In genomic region chr6:148263010-148263409, GRCh38 we compare ENCODE assay signal across 25 cellular contexts.
DNase-seq lines count a peak whose midpoint lies in the region; ATAC-seq and TF ChIP-seq lines count a peak whose summit lies in the region.
"Had no signal": no experiment of that assay in that cellular context is flagged by ENCODE, and none has a peak within 500 bp of the region (broad histone marks: within the 10 kb centered on the region; RNA-seq: fewer than 3 reads in every experiment).

No MANE protein-coding gene starts in this region.

- intact Hi-C loops in Caco-2 (cut with micrococcal nuclease; ENCODE audit: unreplicated experiment) = loop anchor here (5.0 kb wide), 1 partner anchor 631 kb away; no protein-coding TSS in a partner anchor
- intact Hi-C loops in PC-3 (cut with micrococcal nuclease) = loop anchor here (2.0 kb wide), 1 partner anchor 80 kb away; the partner anchor contains the start of gene SASH1
- intact Hi-C loops in tibial artery (cut with DNase I; ENCODE audit: low total_unique reads) = loop anchor here (10.0 kb wide), 1 partner anchor 272 kb away; no protein-coding TSS in a partner anchor

- no TSS peak for BruUV-seq in Caco-2 (replicated peaks; lab: Mats Ljungman, UMichigan)
- no TSS peak for BruUV-seq in PC-3 (replicated peaks; lab: Mats Ljungman, UMichigan)

- H3K4me1 Mint-ChIP-seq in Caco-2 (ENCODE audit: low read depth, unreplicated experiment) = peaks cover 34% of the 10 kb centered on the region
- H3K4me1 Mint-ChIP-seq: activated B cell treated with CpG ODN at 0.5 μM for 24 hours; activated naive CD8-positive, alpha-beta T cell treated with anti-CD3 and anti-CD28 coated beads, Interleukin-2, amount 50 U/mL, for 24 hours had no signal

- peaks cover 34% of the 10 kb centered on the region for H3K4me1 ChIP-seq in Caco-2
- peaks cover 29% of the 10 kb centered on the region for H3K4me1 ChIP-seq in PC-3 (ENCODE audit: insufficient read depth, low read length)
- H3K4me1 ChIP-seq in esophagus (ENCODE audit: control insufficient read depth in 2 of 2, insufficient read depth in 2 of 2, low read length in 1 of 2) = peaks cover 2 to 5% of the 10 kb centered on the region in 2 donors
- H3K4me1 ChIP-seq in lung (ENCODE audit: control insufficient read depth in 2 of 2, insufficient read depth in 2 of 2, low read length in 2 of 2) = peaks cover 2 to 3% of the 10 kb centered on the region in 2 donors
- peaks cover 0 to 10% (median under 1%) of the 10 kb centered on the region in 4 donors for H3K4me1 ChIP-seq in tibial artery

- WGBS in esophagus, 2 donors = 45 to 55% methylated on average over 3 of the region's 3 CpGs
- 67 to 74% methylated on average over 3 of the region's 3 CpGs for WGBS in lung, 2 donors

- no peak overlapping the region for H3K27ac ChIP-seq in PC-3 (ENCODE audit: low read length)
- peak overlapping the region; percentile 87 to 89 for H3K27ac ChIP-seq in esophagus (ENCODE audit: low read depth in 2 of 2, low read length in 1 of 2)
- no peak overlapping the region for H3K27ac ChIP-seq in lung (ENCODE audit: low read depth in 1 of 2, low read length in 1 of 2)
- no peak overlapping the region for H3K27ac ChIP-seq in tibial artery
- H3K27ac ChIP-seq: body of pancreas, GM23248, heart left ventricle, tibial nerve had no signal

- CTCF ChIA-PET in Caco-2 (lab: Charles Lee) = no interaction called here
- CTCF ChIA-PET in PC-3 (lab: Charles Lee) = no interaction called here

- peak; percentile 78 for ATAC-seq in PC-3
- ATAC-seq in lung (ENCODE audit: insufficient read depth, low FRiP score) = peak; percentile 59
- no peak for ATAC-seq in GM19467 (IDR thresholded peaks at IDR 0.05; ENCODE audit: unreplicated experiment)
- ATAC-seq in GM19351 (IDR thresholded peaks at IDR 0.05; ENCODE audit: unreplicated experiment) = no peak
- ATAC-seq: activated naive CD8-positive, alpha-beta T cell treated with anti-CD3 and anti-CD28 coated beads, Interleukin-2, amount 50 U/mL, for 24 hours; body of pancreas; heart left ventricle; mucosa of descending colon; stimulated activated naive CD8-positive, alpha-beta T cell treated with anti-CD3 and anti-CD28 coated beads, Interleukin-15, Interleukin-2, amounts not matched to agents 100 U/mL and 50 U/mL, for 24 hours had no signal

- no peaks in the 10 kb centered on the region for H4K20me1 ChIP-seq in PC-3 (ENCODE audit: low read length)

- no peak overlapping the region for H3K4me3 ChIP-seq in Caco-2 (ENCODE audit: low read depth, low read length)
- no peak overlapping the region for H3K4me3 ChIP-seq in PC-3 (ENCODE audit: low read length)
- H3K4me3 ChIP-seq in esophagus (ENCODE audit: low read depth in 1 of 2, low read length in 2 of 2) = no peak overlapping the region
- no peak overlapping the region for H3K4me3 ChIP-seq in lung
- no peak overlapping the region for H3K4me3 ChIP-seq in tibial artery
- H3K4me3 ChIP-seq: body of pancreas, GM23248, heart left ventricle, mucosa of descending colon, tibial nerve had no signal

- no peaks in the 10 kb centered on the region for H3K27me3 Mint-ChIP-seq in Caco-2 (ENCODE audit: insufficient read depth, unreplicated experiment)

- H2AFZ ChIP-seq in PC-3 (ENCODE audit: low read length) = no peak overlapping the region
- H2AFZ ChIP-seq: GM23248 had no signal

- H3K27ac Mint-ChIP-seq in Caco-2 (ENCODE audit: unreplicated experiment) = peak overlapping the region; percentile 85
- H3K27ac Mint-ChIP-seq: activated B cell treated with CpG ODN at 0.5 μM for 24 hours; activated CD4-positive, alpha-beta memory T cell treated with anti-CD3 and anti-CD28 coated beads for 36 hours; activated naive CD8-positive, alpha-beta T cell treated with anti-CD3 and anti-CD28 coated beads, Interleukin-2, amount 50 U/mL, for 24 hours; endodermal cell; T-helper 2 cell treated with Interferon-gamma antibody and Interleukin-4, amounts not matched to agents 5 μg/mL and 100 μg/mL, for 36 hours had no signal

- POLR2A ChIA-PET in Caco-2 (lab: Charles Lee) = no interaction called here
- POLR2A ChIA-PET in PC-3 (lab: Charles Lee; ENCODE audit: unreplicated experiment) = no interaction called here

- TF ChIP-seq CTCF in Caco-2 (IDR thresholded peaks at IDR 0.05; ENCODE audit: insufficient read depth in 1 of 2, low read depth in 1 of 2, low read length in 1 of 2, severe bottlenecking in 1 of 2, unreplicated experiment in 1 of 2) = no peak
- TF ChIP-seq CTCF in PC-3 (conservative IDR thresholded peaks at IDR 0.05; ENCODE audit: low read depth, low read length) = no peak
- TF ChIP-seq CTCF in lung (IDR thresholded peaks at IDR 0.05; ENCODE audit: control extremely low read depth, extremely low read depth) = no peak
- no peak for TF ChIP-seq CTCF in tibial artery (IDR thresholded peaks at IDR 0.05)

- DNase-seq in Caco-2 = no peak
- peak; percentile 82 for DNase-seq in PC-3
- DNase-seq in lung (ENCODE audit: low spot score) = peak; percentile 34
- DNase-seq in tibial artery = no peak
- no peak for DNase-seq in DMS114 treated with DMSO at 0.1 percent for 48 hours (lab: John Stamatoyannopoulos, UW; ENCODE audit: unreplicated experiment)
- DNase-seq: activated B cell treated with CpG ODN at 0.5 μM for 24 hours; activated CD4-positive, alpha-beta memory T cell treated with anti-CD3 and anti-CD28 coated beads for 36 hours; activated effector memory CD4-positive, alpha-beta T cell treated with anti-CD3 and anti-CD28 coated beads, Interleukin-2, amount 50 U/mL, for 16 hours; activated naive CD8-positive, alpha-beta T cell treated with anti-CD3 and anti-CD28 coated beads, Interleukin-2, amount 50 U/mL, for 24 hours; activated T-cell treated with anti-CD3 and anti-CD28 coated beads for 4 hours; AML-193; body of pancreas; endodermal cell; GM23248; heart left ventricle; mucosa of descending colon; NCI-H1417; NCI-H2107; small intestine; stimulated activated naive CD8-positive, alpha-beta T cell treated with anti-CD3 and anti-CD28 coated beads, Interleukin-15, Interleukin-2, amounts not matched to agents 100 U/mL and 50 U/mL, for 24 hours had no signal

- no peaks in the 10 kb centered on the region for H3K9me3 Mint-ChIP-seq in Caco-2 (ENCODE audit: unreplicated experiment)
- H3K9me3 Mint-ChIP-seq: activated B cell treated with CpG ODN at 0.5 μM for 24 hours; activated CD4-positive, alpha-beta memory T cell treated with anti-CD3 and anti-CD28 coated beads for 36 hours; activated naive CD8-positive, alpha-beta T cell treated with anti-CD3 and anti-CD28 coated beads, Interleukin-2, amount 50 U/mL, for 24 hours; endodermal cell; T-helper 2 cell treated with Interferon-gamma antibody and Interleukin-4, amounts not matched to agents 5 μg/mL and 100 μg/mL, for 36 hours had no signal

- no peaks in the 10 kb centered on the region for H3K36me3 Mint-ChIP-seq in Caco-2 (ENCODE audit: insufficient read depth, unreplicated experiment)
- H3K36me3 Mint-ChIP-seq: activated CD4-positive, alpha-beta memory T cell treated with anti-CD3 and anti-CD28 coated beads for 36 hours had no signal

- peak overlapping the region; percentile 67 for H3K4me2 ChIP-seq in PC-3 (ENCODE audit: low read length)

- no peak overlapping the region for H3K9ac ChIP-seq in PC-3 (ENCODE audit: low read length)
- H3K9ac ChIP-seq: GM23248 had no signal

- no peaks in the 10 kb centered on the region for H3K9me3 ChIP-seq in Caco-2
- no peaks in the 10 kb centered on the region for H3K9me3 ChIP-seq in PC-3 (ENCODE audit: low read length)
- H3K9me3 ChIP-seq in esophagus (ENCODE audit: control insufficient read depth in 2 of 2, insufficient read depth in 1 of 2, low read depth in 1 of 2, low read length in 1 of 2) = no peaks in the 10 kb centered on the region
- peaks cover 0 to 2% of the 10 kb centered on the region in 2 donors for H3K9me3 ChIP-seq in lung (ENCODE audit: control insufficient read depth in 2 of 2, insufficient read depth in 1 of 2, low read length in 1 of 2)
- peaks cover 0 to 3% (median 0%) of the 10 kb centered on the region in 3 donors for H3K9me3 ChIP-seq in tibial artery
- H3K9me3 ChIP-seq: body of pancreas, heart left ventricle, mucosa of descending colon, tibial nerve had no signal

- H3K79me2 ChIP-seq in PC-3 (ENCODE audit: low read length) = no peaks in the 10 kb centered on the region

- peaks cover 1% of the 10 kb centered on the region for H3F3A ChIP-seq in PC-3 (ENCODE audit: low read length, unreplicated experiment)

- H3K36me3 ChIP-seq in Caco-2 (ENCODE audit: control insufficient read depth, insufficient read depth, low read length) = no peaks in the 10 kb centered on the region
- H3K36me3 ChIP-seq in PC-3 (ENCODE audit: low read depth, low read length) = no peaks in the 10 kb centered on the region
- H3K36me3 ChIP-seq in esophagus (ENCODE audit: control insufficient read depth in 2 of 2, insufficient read depth in 2 of 2, low read length in 1 of 2) = no peaks in the 10 kb centered on the region
- H3K36me3 ChIP-seq in lung (ENCODE audit: control insufficient read depth in 2 of 2, insufficient read depth in 2 of 2, low read length in 2 of 2) = no peaks in the 10 kb centered on the region
- H3K36me3 ChIP-seq in tibial artery = no peaks in the 10 kb centered on the region
- H3K36me3 ChIP-seq: heart left ventricle, tibial nerve had no signal

- no peaks in the 10 kb centered on the region for H3K9me2 ChIP-seq in PC-3 (replicated peaks; ENCODE audit: low read length)

- no peak overlapping the region for H3K4me3 Mint-ChIP-seq in Caco-2 (ENCODE audit: unreplicated experiment)
- H3K4me3 Mint-ChIP-seq: activated B cell treated with CpG ODN at 0.5 μM for 24 hours; activated CD4-positive, alpha-beta memory T cell treated with anti-CD3 and anti-CD28 coated beads for 36 hours; activated naive CD8-positive, alpha-beta T cell treated with anti-CD3 and anti-CD28 coated beads, Interleukin-2, amount 50 U/mL, for 24 hours; endodermal cell; T-helper 2 cell treated with Interferon-gamma antibody and Interleukin-4, amounts not matched to agents 5 μg/mL and 100 μg/mL, for 36 hours had no signal

- H3K27me3 ChIP-seq in Caco-2 (replicated peaks; ENCODE audit: control insufficient read depth, insufficient read depth, low read length) (no peaks in the 10 kb centered on the region), PC-3 (ENCODE audit: low read length) (no peaks in the 10 kb centered on the region), esophagus (ENCODE audit: control insufficient read depth in 1 of 2, insufficient read depth in 2 of 2, low read length in 2 of 2) (no peaks in the 10 kb centered on the region), lung (ENCODE audit: control insufficient read depth, insufficient read depth) (no peaks in the 10 kb centered on the region), tibial artery (no peaks in the 10 kb centered on the region)
- H3K27me3 ChIP-seq: body of pancreas, heart left ventricle, tibial nerve had no signal

Comparison
In these comparisons a context has a peak if more than half of its experiments do, and no peak if none do; other contexts are left out.
1. DNase-seq: peak in PC-3 (single experiment) and lung (single experiment); none in Caco-2 (0 of 2), tibial artery (0 of 2) and DMS114 treated with DMSO at 0.1 percent for 48 hours (single experiment).
2. ATAC-seq: peak in PC-3 (single experiment) and lung (single experiment); none in GM19467 (single experiment) and GM19351 (single experiment).
3. H3K27ac ChIP-seq: peak in esophagus (2 of 2); none in PC-3 (single experiment), lung (0 of 2) and tibial artery (0 of 2).